16 cellular contexts compared by ENCODE assay signal in genomic region chr3:159604151-159604581, GRCh38.
DNase-seq lines count a peak whose midpoint lies in the region; ATAC-seq and TF ChIP-seq lines count a peak whose summit lies in the region.
"Had no signal": no experiment of that assay in that cellular context is flagged by ENCODE, and none has a peak within 500 bp of the region (broad histone marks: within the 10 kb centered on the region; RNA-seq: fewer than 3 reads in every experiment).

No MANE protein-coding gene starts in this region.

- no peak overlapping the region for H3K4me2 ChIP-seq in IMR-90 (ENCODE audit: low read depth, low read length)
- H3K4me2 ChIP-seq: BLaER1 treated with 17β-estradiol and CSF1 and Interleukin-3, amounts not matched to agents 10 nM and 100 nM had no signal

- no peak for TF ChIP-seq CTCF in IMR-90 (conservative IDR thresholded peaks at IDR 0.05; ENCODE audit: low read depth, low read length)

- H2AFZ ChIP-seq in IMR-90 (replicated peaks; ENCODE audit: low read length, poor library complexity) = peak overlapping the region; percentile 50

- H3K9me1 ChIP-seq in IMR-90 (ENCODE audit: insufficient read depth, low read length) = peaks cover 2% of the 10 kb centered on the region

- H2BK15ac ChIP-seq in IMR-90 (ENCODE audit: low read depth, low read length) = no peak overlapping the region

- in situ Hi-C loops in Caki2 (cut with HindIII; ENCODE audit: low pct_unique_long_range_greater_than_20kb, low sequenced_read_pairs) = no loop called here
- in situ Hi-C loops in IMR-90 (cut with MboI; ENCODE audit: low sequenced_read_pairs) = loop anchor here (10.0 kb wide), 1 partner anchor 401 kb away; no protein-coding TSS in a partner anchor

- intact Hi-C loops in IMR-90 (cut with micrococcal nuclease) = no loop called here

- H3K9me3 ChIP-seq in IMR-90 (ENCODE audit: control insufficient read depth, insufficient read depth, low read length) = peaks cover 13% of the 10 kb centered on the region

- no peak overlapping the region for H2AK9ac ChIP-seq in IMR-90 (replicated peaks; ENCODE audit: low read depth, low read length, poor library complexity)

- H4K8ac ChIP-seq in IMR-90 (ENCODE audit: low read depth in 2 of 2, low read length in 2 of 2) = no peak overlapping the region

- H3K4ac ChIP-seq in IMR-90 (ENCODE audit: low read depth, low read length) = no peak overlapping the region

- H3K36me3 ChIP-seq in IMR-90 (ENCODE audit: control insufficient read depth, insufficient read depth, low read length) = no peaks in the 10 kb centered on the region
- H3K36me3 ChIP-seq: BLaER1 treated with 17β-estradiol and CSF1 and Interleukin-3, amounts not matched to agents 10 nM and 100 nM had no signal

- CTCF ChIA-PET in IMR-90 (lab: Yijun Ruan, JAX) = no interaction called here

- H3K79me1 ChIP-seq in IMR-90 (ENCODE audit: low read depth in 1 of 2, low read length in 2 of 2) = no peaks in the 10 kb centered on the region

- ATAC-seq in IMR-90 (ENCODE audit: low read depth) (peak; percentile 49; the same call in 1 of the 2 replicates), GM21447 (IDR thresholded peaks at IDR 0.05; ENCODE audit: unreplicated experiment) (no peak)
- ATAC-seq: naive thymus-derived CD4-positive, alpha-beta T cell had no signal

- H3K27me3 ChIP-seq in IMR-90 (ENCODE audit: control insufficient read depth, insufficient read depth, low read length) = no peaks in the 10 kb centered on the region
- H3K27me3 ChIP-seq: BLaER1 treated with 17β-estradiol and CSF1 and Interleukin-3, amounts not matched to agents 10 nM and 100 nM had no signal

- no peak overlapping the region for H2AK5ac ChIP-seq in IMR-90 (ENCODE audit: low read depth, low read length)

- H3K4me1 ChIP-seq in IMR-90 (ENCODE audit: control insufficient read depth, insufficient read depth, low read length) = peaks cover 2% of the 10 kb centered on the region; the same call in 1 of the 2 replicates
- H3K4me1 ChIP-seq: BLaER1 treated with 17β-estradiol and CSF1 and Interleukin-3, amounts not matched to agents 10 nM and 100 nM had no signal

- H3K56ac ChIP-seq in IMR-90 (ENCODE audit: extremely low read depth, insufficient read depth, low read length) = no peak overlapping the region

- H4K5ac ChIP-seq in IMR-90 (ENCODE audit: low read depth, low read length) = no peak overlapping the region

- no peak overlapping the region for H2BK20ac ChIP-seq in IMR-90 (ENCODE audit: low read depth, low read length)

- no peak overlapping the region for H2BK5ac ChIP-seq in IMR-90 (ENCODE audit: low read depth, low read length, poor library complexity, severe bottlenecking)

- no peak overlapping the region for H3K4me3 ChIP-seq in IMR-90 (ENCODE audit: insufficient read depth, low read depth, low read length)
- H3K4me3 ChIP-seq: BLaER1 treated with 17β-estradiol and CSF1 and Interleukin-3, amounts not matched to agents 10 nM and 100 nM had no signal

- POLR2A ChIA-PET in IMR-90 (lab: Charles Lee; ENCODE audit: unreplicated experiment) = interaction anchor here (0.8 kb wide), 1 partner anchor 44 kb away, joined by 4 read pairs; no protein-coding TSS in a partner anchor

- no TSS peak for BruUV-seq in IMR-90 (replicated peaks; lab: Mats Ljungman, UMichigan)

- no peak overlapping the region for H3K23ac ChIP-seq in IMR-90 (ENCODE audit: low read depth, low read length)

- no peak overlapping the region for H2BK120ac ChIP-seq in IMR-90 (ENCODE audit: low read depth, low read length)

- DNase-seq in Caki2 (ENCODE audit: low read depth) = peak; percentile 49
- peak; percentile 68 for DNase-seq in IMR-90
- peak; percentile 28 for DNase-seq in dermis blood vessel endothelial cell
- peak; percentile 24 for DNase-seq in kidney glomerular epithelial cell (lab: John Stamatoyannopoulos, UW)
- DNase-seq in epidermal melanocyte (ENCODE audit: insufficient read length, low spot score) = no peak
- no peak for DNase-seq in activated CD4-positive, CD25-positive, alpha-beta regulatory T cell treated with anti-CD3 and anti-CD28 coated beads, Interleukin-2, amount 50 U/mL, for 72 hours
- DNase-seq in MV-4-11 (lab: John Stamatoyannopoulos, UW) = no peak
- DNase-seq: foreskin melanocyte; naive thymus-derived CD4-positive, alpha-beta T cell; NCI-H1436; NCI-H526 treated with DMSO at 0.1 percent for 48 hours; retina; stimulated activated CD4-positive, alpha-beta T cell treated with anti-CD3 and anti-CD28 coated beads, Interleukin-4, amount 100 ng/mL, for 24 hours; stimulated activated naive CD4-positive, alpha-beta T cell treated with Interleukin-2 at 50 U/mL for 16 hours had no signal

- no peak overlapping the region for H3K14ac ChIP-seq in IMR-90 (replicated peaks; ENCODE audit: low read depth, low read length)

- no peak for TF ChIP-seq RAD21 in IMR-90 (IDR thresholded peaks at IDR 0.05; ENCODE audit: low read length)

- TF ChIP-seq POLR2A in IMR-90 (IDR thresholded peaks at IDR 0.05; ENCODE audit: low read depth, low read length) = no peak

- 13% methylated on average over 1 of the region's 5 CpGs; no CpG with 5 or more reads in 1 of the 2 experiments for WGBS in IMR-90 (ENCODE audit: extremely low coverage in 2 of 2, insufficient read length in 1 of 2), 2 experiments

- H3K18ac ChIP-seq in IMR-90 (ENCODE audit: low read depth, low read length) = no peak overlapping the region

- dilution Hi-C loops in IMR-90 (cut with HindIII; ENCODE audit: low sequenced_read_pairs, unreplicated experiment) = no loop called here

- no peak overlapping the region for H4K91ac ChIP-seq in IMR-90 (ENCODE audit: insufficient read depth, low read depth, low read length)

- H3K9ac ChIP-seq in IMR-90 (ENCODE audit: low read depth, low read length) = no peak overlapping the region
- H3K9ac ChIP-seq: BLaER1 treated with 17β-estradiol and CSF1 and Interleukin-3, amounts not matched to agents 10 nM and 100 nM had no signal

- H3K27ac ChIP-seq in IMR-90 (ENCODE audit: insufficient read depth, low read length) = no peak overlapping the region; the same call in 1 of the 2 replicates
- H3K27ac ChIP-seq: BLaER1 treated with 17β-estradiol and CSF1 and Interleukin-3, amounts not matched to agents 10 nM and 100 nM had no signal

- H4K20me1 ChIP-seq in IMR-90 (ENCODE audit: insufficient read depth, low read length) = no peaks in the 10 kb centered on the region
- H4K20me1 ChIP-seq: BLaER1 treated with 17β-estradiol and CSF1 and Interleukin-3, amounts not matched to agents 10 nM and 100 nM had no signal

TF ChIP-seq in IMR-90, 13 proteins besides CTCF, POLR2A, EP300 and RAD21:
- no peak for TF ChIP-seq CEBPB (IDR thresholded peaks at IDR 0.05; ENCODE audit: low read depth, low read length)
- TF ChIP-seq FOS (IDR thresholded peaks at IDR 0.05; ENCODE audit: low read depth, low read length) = no peak
- no peak for TF ChIP-seq MXI1 (IDR thresholded peaks at IDR 0.05; ENCODE audit: borderline replicate concordance, low read depth, low read length)
- TF ChIP-seq RFX5 (IDR thresholded peaks at IDR 0.05; ENCODE audit: low read depth, low read length) = no peak
- no peak for TF ChIP-seq SMC3 (IDR thresholded peaks at IDR 0.05; ENCODE audit: low read depth, low read length)
- no peak for TF ChIP-seq NFE2L2 (IDR thresholded peaks at IDR 0.05; ENCODE audit: low read depth, low read length)
- no peak for TF ChIP-seq BHLHE40 (IDR thresholded peaks at IDR 0.05; ENCODE audit: low read depth, low read length)
- no peak for TF ChIP-seq ELK1 (IDR thresholded peaks at IDR 0.05; ENCODE audit: borderline replicate concordance, low read depth, low read length)
- TF ChIP-seq MAFK (IDR thresholded peaks at IDR 0.05; ENCODE audit: low read depth, low read length) = no peak
- no peak for TF ChIP-seq USF2 (IDR thresholded peaks at IDR 0.05; ENCODE audit: low read depth, low read length)
- no peak for TF ChIP-seq MAZ (IDR thresholded peaks at IDR 0.05; ENCODE audit: borderline replicate concordance, low read depth, low read length)
- TF ChIP-seq RCOR1 (IDR thresholded peaks at IDR 0.05; ENCODE audit: insufficient replicate concordance, low read length) = no peak
- no peak for TF ChIP-seq CHD1 (IDR thresholded peaks at IDR 0.05; ENCODE audit: low read depth, low read length)
TF ChIP-seq in IMR-90: peak in this region for 0.

Comparison
In these comparisons a context has a peak if more than half of its experiments do, and no peak if none do; other contexts are left out.
1. DNase-seq: peak in Caki2 (single experiment), IMR-90 (single experiment), dermis blood vessel endothelial cell (single experiment) and kidney glomerular epithelial cell (single experiment); none in epidermal melanocyte (single experiment), activated CD4-positive, CD25-positive, alpha-beta regulatory T cell treated with anti-CD3 and anti-CD28 coated beads, Interleukin-2, amount 50 U/mL, for 72 hours (single experiment) and MV-4-11 (single experiment).